Comparison of ENCODE assay signal across 8 cellular contexts in genomic region chr1:47175227-47175934, GRCh38. TPM values are rescaled to one million over a fixed set of nuclear protein-coding genes. Genes with fewer than 3 reads are reported as not detected.
DNase-seq lines count a peak whose midpoint lies in the region; ATAC-seq and TF ChIP-seq lines count a peak whose summit lies in the region.

No MANE protein-coding gene starts in this region.

- H3K4me3 ChIP-seq in HUES48 (ENCODE audit: low read depth, low read length) (0 out of 2 replicates have a peak overlapping the region, but pooled peaks have one; percentile 9), PC-9 (no peak overlapping the region)

- CTCF ChIA-PET in PC-9 (lab: Charles Lee): interaction anchor here (0.6 kb wide), 3 partner anchors 262 to 769 kb away, joined by 3 to 6 read pairs (median 6); partner anchors contain the start of gene FOXD2

- no peaks in the 10 kb centered on the region for H3K9me2 ChIP-seq in PC-9 (ENCODE audit: insufficient read depth)

- intact Hi-C loops in PC-9 (cut with micrococcal nuclease; ENCODE audit: unreplicated experiment) (loop anchor here (1.0 to 10.0 kb wide), 6 partner anchors 428 to 771 kb away; partner anchors contain the start of gene EFCAB14), cardiac septum (cut with DNase I) (loop anchor here (5.0 kb wide), 3 partner anchors 262 to 552 kb away; partner anchors contain the start of gene FOXD2), posterior vena cava (cut with DNase I) (no loop called here)

- H3K4me3 Mint-ChIP-seq in activated naive CD8-positive, alpha-beta T cell treated with anti-CD3 and anti-CD28 coated beads, Interleukin-2, amount 50 U/mL, for 24 hours: no peak overlapping the region

- peak; percentile 20 for ATAC-seq in activated naive CD8-positive, alpha-beta T cell treated with anti-CD3 and anti-CD28 coated beads, Interleukin-2, amount 50 U/mL, for 24 hours

- H3K27ac ChIP-seq in HUES48 (ENCODE audit: low read depth, low read length) (no peak overlapping the region), PC-9 (no peak overlapping the region)

- peaks cover 6% of the 10 kb centered on the region for H3K4me1 Mint-ChIP-seq in activated naive CD8-positive, alpha-beta T cell treated with anti-CD3 and anti-CD28 coated beads, Interleukin-2, amount 50 U/mL, for 24 hours

- POLR2A ChIA-PET in PC-9 (lab: Charles Lee; ENCODE audit: unreplicated experiment): no interaction called here

- DNase-seq in AG08396 (ENCODE audit: low spot score) (peak; percentile 80), GM13976 (ENCODE audit: low spot score) (peak; percentile 69), PC-9 (peak in 1 of 2 experiments; percentile 63), cardiac septum (ENCODE audit: low spot score) (peak; percentile 73), posterior vena cava (ENCODE audit: low spot score) (peak; percentile 72)
- DNase-seq in activated naive CD8-positive, alpha-beta T cell treated with anti-CD3 and anti-CD28 coated beads, Interleukin-2, amount 50 U/mL, for 24 hours: peak; percentile 49
- no peak for DNase-seq in effector CD8-positive, alpha-beta T cell (lab: John Stamatoyannopoulos, UW)

- no peaks in the 10 kb centered on the region for H3K36me3 ChIP-seq in HUES48 (ENCODE audit: control insufficient read depth, insufficient read depth, low read length)
- no peaks in the 10 kb centered on the region for H3K36me3 ChIP-seq in PC-9 (ENCODE audit: low read depth)

- H3K27me3 ChIP-seq in HUES48 (ENCODE audit: control insufficient read depth, insufficient read depth, low read length) (peaks cover 12% of the 10 kb centered on the region), PC-9 (ENCODE audit: insufficient read depth, low read depth) (no peaks in the 10 kb centered on the region)

- no peaks in the 10 kb centered on the region for H3K4me1 ChIP-seq in HUES48 (ENCODE audit: control insufficient read depth, insufficient read depth, low read length)
- H3K4me1 ChIP-seq in PC-9 (replicated peaks; ENCODE audit: insufficient read depth): peaks cover 10% of the 10 kb centered on the region; the same call in 1 of the 2 replicates

- no peaks in the 10 kb centered on the region for H4K20me1 ChIP-seq in PC-9 (ENCODE audit: insufficient read depth)

- no TSS peak for BruUV-seq in PC-9 (replicated peaks; lab: Mats Ljungman, UMichigan)

- peak overlapping the region; percentile 38; the same call in 1 of the 2 replicates for H3K4me2 ChIP-seq in PC-9

- no peaks in the 10 kb centered on the region for H3K79me2 ChIP-seq in PC-9 (ENCODE audit: low read depth)

- H2AFZ ChIP-seq in PC-9: no peak overlapping the region

- no peaks in the 10 kb centered on the region for H3K9me3 Mint-ChIP-seq in activated naive CD8-positive, alpha-beta T cell treated with anti-CD3 and anti-CD28 coated beads, Interleukin-2, amount 50 U/mL, for 24 hours

- H3K27me3 Mint-ChIP-seq in activated naive CD8-positive, alpha-beta T cell treated with anti-CD3 and anti-CD28 coated beads, Interleukin-2, amount 50 U/mL, for 24 hours: peaks cover 44% of the 10 kb centered on the region

- H3K9me3 ChIP-seq in HUES48 (ENCODE audit: control insufficient read depth, insufficient read depth, low read length) (no peaks in the 10 kb centered on the region), PC-9 (ENCODE audit: insufficient read depth, low read depth) (no peaks in the 10 kb centered on the region)

- in situ Hi-C loops in GM13976 (cut with MboI; ENCODE audit: low sequenced_read_pairs, unreplicated experiment): loop anchor here (25.0 kb wide), 1 partner anchor 537 kb away; no protein-coding TSS in a partner anchor

- TF ChIP-seq CTCF in GM13976 (IDR thresholded peaks at IDR 0.05; ENCODE audit: borderline replicate concordance, control extremely low read depth, extremely low read depth, insufficient read depth, missing control alignments): peak; percentile 84
- TF ChIP-seq CTCF in PC-9 (conservative IDR thresholded peaks at IDR 0.05): peak; percentile 94

- H3K9ac ChIP-seq in HUES48 (ENCODE audit: low read depth, low read length): no peak overlapping the region

- no peaks in the 10 kb centered on the region for H3F3A ChIP-seq in PC-9 (ENCODE audit: insufficient read depth, low read depth)

- H3K36me3 Mint-ChIP-seq in activated naive CD8-positive, alpha-beta T cell treated with anti-CD3 and anti-CD28 coated beads, Interleukin-2, amount 50 U/mL, for 24 hours (ENCODE audit: low read depth): no peaks in the 10 kb centered on the region

- no peak overlapping the region for H3K27ac Mint-ChIP-seq in activated naive CD8-positive, alpha-beta T cell treated with anti-CD3 and anti-CD28 coated beads, Interleukin-2, amount 50 U/mL, for 24 hours

RNA-seq across cellular contexts. Expression of gene PDZK1IP1, which starts 14.5 kb away (rescaled TPM):
- 6.2 and 8.5 TPM in 2 replicates for total RNA-seq in PC-9 (2021)
- total RNA-seq in cardiac septum: not detected
- total RNA-seq in posterior vena cava: 1 to 10 TPM in 1 of 2 donors, under 1 TPM in 1; 0.76 to 1.0 TPM

RNA-seq across cellular contexts. Expression of gene CYP4A22, which starts 38.1 kb away (rescaled TPM):
- not detected in 2 replicates for total RNA-seq in PC-9 (2021)
- total RNA-seq in cardiac septum: not detected
- under 1 TPM; 0.10 to 0.32 TPM for total RNA-seq in posterior vena cava

RNA-seq across cellular contexts. Expression of gene TAL1, which starts 56.6 kb away (rescaled TPM):
- total RNA-seq in PC-9 (2021) (not detected in 2 replicates), cardiac septum (1.9 TPM), posterior vena cava (1 to 10 TPM; 5.3 to 8.7 TPM)

Comparison
In these comparisons a context has a peak if more than half of its experiments do, and no peak if none do; other contexts are left out.
1. intact Hi-C loops: an anchor here in PC-9 (1.0 to 10.0 kb wide) and cardiac septum (5.0 kb wide); none called in posterior vena cava.